Comparison of ENCODE assay signal across 1 cellular context in genomic region chr1:28646040-28646439, GRCh38.
A peak's percentile ranks its signal among the peaks of the same experiment; 100 is the strongest.
TF ChIP-seq lines count a peak whose summit lies in the region.

No MANE protein-coding gene starts in this region.

TF ChIP-seq in K562, 482 proteins besides CTCF, POLR2A, EP300 and RAD21 (continued from another document):
- TF ChIP-seq E2F4 (CRISPR knock-in tag; IDR thresholded peaks at IDR 0.05; ENCODE audit: low read depth): no peak
- no peak for TF ChIP-seq HINFP (tag; conservative IDR thresholded peaks at IDR 0.05; ENCODE audit: low read depth)
- no peak for TF ChIP-seq ZFPM2 (CRISPR knock-in tag; IDR thresholded peaks at IDR 0.05)
- TF ChIP-seq ZBTB5 (IDR thresholded peaks at IDR 0.05): no peak
- TF ChIP-seq DPF2 (IDR thresholded peaks at IDR 0.05): 0 out of 2 replicates have a peak, but pooled peaks have one; percentile 11
- no peak for TF ChIP-seq SOX6 (IDR thresholded peaks at IDR 0.05)
- no peak for TF ChIP-seq NR0B1 (IDR thresholded peaks at IDR 0.05; ENCODE audit: partially characterized antibody)
- TF ChIP-seq, protein P1, sequence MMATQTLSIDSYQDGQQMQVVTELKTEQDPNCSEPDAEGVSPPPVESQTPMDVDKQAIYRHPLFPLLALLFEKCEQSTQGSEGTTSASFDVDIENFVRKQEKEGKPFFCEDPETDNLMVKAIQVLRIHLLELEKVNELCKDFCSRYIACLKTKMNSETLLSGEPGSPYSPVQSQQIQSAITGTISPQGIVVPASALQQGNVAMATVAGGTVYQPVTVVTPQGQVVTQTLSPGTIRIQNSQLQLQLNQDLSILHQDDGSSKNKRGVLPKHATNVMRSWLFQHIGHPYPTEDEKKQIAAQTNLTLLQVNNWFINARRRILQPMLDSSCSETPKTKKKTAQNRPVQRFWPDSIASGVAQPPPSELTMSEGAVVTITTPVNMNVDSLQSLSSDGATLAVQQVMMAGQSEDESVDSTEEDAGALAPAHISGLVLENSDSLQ (IDR thresholded peaks at IDR 0.05): peak; percentile 87
- TF ChIP-seq ZNF717 (CRISPR knock-in tag; IDR thresholded peaks at IDR 0.05): no peak
- no peak for TF ChIP-seq MCM3 (IDR thresholded peaks at IDR 0.05)
- no peak for TF ChIP-seq SPI1 (IDR thresholded peaks at IDR 0.05; ENCODE audit: borderline replicate concordance, low read depth, low read length)
TF ChIP-seq in K562: peak in this region for 9.
